1 cellular context compared by ENCODE assay signal in the genomic region with DNA sequence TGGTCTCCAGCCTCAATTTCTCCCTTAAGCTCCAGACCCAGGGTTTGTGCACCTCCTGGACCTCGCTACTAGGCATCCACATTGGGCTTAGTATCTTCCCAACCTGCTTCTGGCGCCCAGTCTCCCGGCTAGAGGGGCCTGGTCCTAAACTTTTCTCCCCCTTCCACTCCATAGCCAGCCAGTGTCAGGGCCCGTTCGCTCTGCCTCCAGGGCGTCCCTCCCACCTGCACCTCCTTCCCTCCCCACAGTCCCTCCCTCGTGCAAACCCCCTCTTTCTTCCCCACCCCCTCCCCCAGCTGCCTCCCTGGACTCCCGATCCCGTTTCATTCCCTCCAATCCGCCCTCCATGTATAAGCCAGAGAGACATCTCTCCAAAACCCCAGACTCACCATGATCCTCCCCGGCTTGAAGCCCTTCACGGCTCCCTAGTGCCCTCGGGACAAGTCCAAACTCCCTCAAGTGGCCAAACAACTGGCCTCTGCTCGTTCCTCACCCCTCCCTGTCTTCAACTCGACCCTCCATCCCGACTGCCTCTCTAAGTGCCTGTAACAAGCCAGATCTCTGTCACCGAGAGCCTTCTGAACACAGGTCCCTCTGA.
A peak's percentile ranks its signal among the peaks of the same experiment; 100 is the strongest.
TF ChIP-seq lines count a peak whose summit lies in the region.

No MANE protein-coding gene starts in this region.

TF ChIP-seq in IMR-90, 13 proteins besides CTCF, POLR2A, EP300 and RAD21:
- no peak for TF ChIP-seq MAFK (IDR thresholded peaks at IDR 0.05; ENCODE audit: low read depth, low read length)
- TF ChIP-seq MAZ (IDR thresholded peaks at IDR 0.05; ENCODE audit: borderline replicate concordance, low read depth, low read length), result 0 out of 2 replicates have a peak, but pooled peaks have one; percentile 46
